Comparison of ENCODE assay signal across 8 cellular contexts in genomic region chr4:88378691-88379559, GRCh38. TPM values are rescaled to one million over a fixed set of nuclear protein-coding genes. Genes with fewer than 3 reads are reported as not detected.
DNase-seq lines count a peak whose midpoint lies in the region; ATAC-seq, FAIRE-seq and TF ChIP-seq lines count a peak whose summit lies in the region.

Gene HERC6 (plus strand): TSS chr4:88378852. CDS start chr4:88378922, 70 bp downstream.

- H3K9me3 ChIP-seq in esophagus muscularis mucosa (no peaks in the 10 kb centered on the region), muscle layer of colon (ENCODE audit: low read length) (no peaks in the 10 kb centered on the region)

- intact Hi-C loops in esophagus muscularis mucosa (cut with DNase I): loop anchor here (5.0 kb wide), 3 partner anchors 78 to 162 kb away; partner anchors contain the start of gene HERC5

- H3K36me3 Mint-ChIP-seq in activated T-cell treated with anti-CD3 and anti-CD28 coated beads, Interleukin-2, amount 50 U/mL, for 4 hours (ENCODE audit: insufficient read depth): no peaks in the 10 kb centered on the region

- peak within 1 kb of the TSS; percentile 86 for H3K4me3 Mint-ChIP-seq in activated T-cell treated with anti-CD3 and anti-CD28 coated beads, Interleukin-2, amount 50 U/mL, for 4 hours

- peak; percentile 69 for ATAC-seq in GM21381 (IDR thresholded peaks at IDR 0.05; ENCODE audit: unreplicated experiment)
- ATAC-seq in activated T-cell treated with anti-CD3 and anti-CD28 coated beads, Interleukin-2, amount 50 U/mL, for 4 hours: peak; percentile 61 to 63

- H3K4me1 Mint-ChIP-seq in activated T-cell treated with anti-CD3 and anti-CD28 coated beads, Interleukin-2, amount 50 U/mL, for 4 hours (ENCODE audit: low read depth): peaks cover 39% of the 10 kb centered on the region

- no peak for TF ChIP-seq POLR2A in esophagus muscularis mucosa (IDR thresholded peaks at IDR 0.05; ENCODE audit: low read depth)

- H3K27me3 ChIP-seq in esophagus muscularis mucosa (no peaks in the 10 kb centered on the region), muscle layer of colon (ENCODE audit: control insufficient read depth in 1 of 2, insufficient read depth in 2 of 2, low read length in 2 of 2) (no peaks in the 10 kb centered on the region)

- TF ChIP-seq EP300 in esophagus muscularis mucosa (IDR thresholded peaks at IDR 0.05): no peak

- FAIRE-seq in D721Med (lab: Jason Lieb, UNC) (no peak), HTR-8/SVneo (lab: Jason Lieb, UNC) (no peak)

- H3K36me3 ChIP-seq in esophagus muscularis mucosa (no peaks in the 10 kb centered on the region), muscle layer of colon (ENCODE audit: insufficient read depth, low read length) (no peaks in the 10 kb centered on the region)

- peak within 1 kb of the TSS; percentile 61 for H3K9ac ChIP-seq in muscle layer of colon (ENCODE audit: low read length)

- peak within 1 kb of the TSS; percentile 76 to 100 (median 86) for H3K4me3 ChIP-seq in esophagus muscularis mucosa
- peak within 1 kb of the TSS; percentile 88 to 89 for H3K4me3 ChIP-seq in muscle layer of colon (ENCODE audit: low read depth in 1 of 2, low read length in 2 of 2)

- peak; percentile 26 for TF ChIP-seq CTCF in D721Med (IDR thresholded peaks at IDR 0.05; ENCODE audit: insufficient read depth, missing control alignments)
- TF ChIP-seq CTCF in esophagus muscularis mucosa (IDR thresholded peaks at IDR 0.05): peak; percentile 58 to 80 (median 66)

- H3K27me3 Mint-ChIP-seq in activated T-cell treated with anti-CD3 and anti-CD28 coated beads, Interleukin-2, amount 50 U/mL, for 4 hours (ENCODE audit: low read depth): no peaks in the 10 kb centered on the region

- H3K4me1 ChIP-seq in esophagus muscularis mucosa (peaks cover 0 to 10% (median 5%) of the 10 kb centered on the region in 4 donors), muscle layer of colon (ENCODE audit: insufficient read depth, low read length) (no peaks in the 10 kb centered on the region)

- DNase-seq in D721Med (ENCODE audit: insufficient read length, low spot score) (no peak), HTR-8/SVneo (ENCODE audit: insufficient read length, low spot score) (peak; percentile 63), OCI-M2 (lab: John Stamatoyannopoulos, UW; ENCODE audit: unreplicated experiment) (peak; percentile 26), esophagus muscularis mucosa (ENCODE audit: extremely low spot score) (no peak)
- DNase-seq in activated T-cell treated with anti-CD3 and anti-CD28 coated beads, Interleukin-2, amount 50 U/mL, for 4 hours: peak; percentile 61
- DNase-seq in stimulated activated CD8-positive, alpha-beta memory T cell treated with anti-CD3 and anti-CD28 coated beads, Interleukin-7, amount 100 ng/mL, for 1 hour (ENCODE audit: low read depth in 2 of 2): peak; percentile 50 to 69

- H3K27ac ChIP-seq in esophagus muscularis mucosa (replicated peaks in 1 of 4): peak within 1 kb of the TSS; percentile 82 to 94 (median 87)
- H3K27ac ChIP-seq in muscle layer of colon (ENCODE audit: low read depth, low read length): peak within 1 kb of the TSS; percentile 81

- WGBS in esophagus muscularis mucosa: 1% methylated on average over 18 of the region's 62 CpGs

- no peaks in the 10 kb centered on the region for H3K9me3 Mint-ChIP-seq in activated T-cell treated with anti-CD3 and anti-CD28 coated beads, Interleukin-2, amount 50 U/mL, for 4 hours

RNA-seq across cellular contexts. Expression of gene HERC6, which starts in this region (rescaled TPM):
- 1 to 10 TPM; 2.5 to 4.1 (median 3.8) TPM for total RNA-seq in activated T-cell treated with anti-CD3 and anti-CD28 coated beads, Interleukin-2, amount 50 U/mL, for 4 hours
- total RNA-seq in esophagus muscularis mucosa: 1 to 10 TPM; 3.8 to 5.2 (median 4.9) TPM

Comparison
In these comparisons a context has a peak if more than half of its experiments do, and no peak if none do; other contexts are left out.
1. DNase-seq: peak in HTR-8/SVneo (single experiment), OCI-M2 (single experiment), activated T-cell treated with anti-CD3 and anti-CD28 coated beads, Interleukin-2, amount 50 U/mL, for 4 hours (single experiment) and stimulated activated CD8-positive, alpha-beta memory T cell treated with anti-CD3 and anti-CD28 coated beads, Interleukin-7, amount 100 ng/mL, for 1 hour (2 of 2); none in D721Med (single experiment) and esophagus muscularis mucosa (single experiment).